In the genomic region with DNA sequence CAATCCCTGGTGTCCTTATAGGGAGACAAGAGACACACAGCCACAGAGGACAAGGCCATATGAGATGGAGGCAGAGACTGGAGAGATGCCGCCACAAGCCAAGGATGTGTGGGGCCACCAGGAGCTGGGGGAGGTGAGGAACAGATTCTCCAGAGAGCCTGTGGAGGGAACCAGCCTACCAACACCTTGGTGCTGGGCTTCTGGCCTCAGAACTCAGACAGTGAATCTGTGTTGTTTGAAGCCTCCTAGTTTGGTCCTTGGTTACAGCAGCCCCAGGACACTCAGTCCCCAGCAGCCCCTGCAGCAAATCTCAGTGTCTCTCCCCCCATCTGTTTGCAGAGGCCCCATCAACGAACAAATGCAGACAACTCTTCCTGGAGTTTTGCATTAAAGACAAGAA, we compare ENCODE assay signal across 20 cellular contexts.
"Had no signal": no experiment of that assay in that cellular context is flagged by ENCODE, and none has a peak within 500 bp of the region (broad histone marks: within the 10 kb centered on the region; RNA-seq: fewer than 3 reads in every experiment).

No MANE protein-coding gene starts in this region.

- H3K9me3 ChIP-seq: vagina had no signal

- H3K4me1 ChIP-seq: esophagus squamous epithelium, foreskin keratinocyte, left ventricle myocardium inferior, tibial artery, upper lobe of left lung, vagina had no signal

- ATAC-seq: foreskin keratinocyte; left cardiac atrium; right cardiac atrium; stimulated activated effector memory CD8-positive, alpha-beta T cell treated with anti-CD3 and anti-CD28 coated beads, Interleukin-12 subunit alpha, Interleukin-12 subunit beta, amount 100 ng/mL, for 72 hours; stimulated activated naive CD8-positive, alpha-beta T cell treated with anti-CD3 and anti-CD28 coated beads, Interleukin-15, Interleukin-2, amounts not matched to agents 100 U/mL and 50 U/mL, for 24 hours had no signal

- H3K27ac ChIP-seq: esophagus squamous epithelium, foreskin keratinocyte, hepatocyte, left ventricle myocardium inferior, ovary, tibial artery, upper lobe of left lung, vagina had no signal

- H3K36me3 ChIP-seq: esophagus squamous epithelium, left ventricle myocardium inferior, ovary, tibial artery, upper lobe of left lung, vagina had no signal

- H3K4me3 Mint-ChIP-seq: dendritic cell treated with granulocyte-macrophage colony-stimulating factor and Interleukin-4, amounts not matched to agents 40 ng/mL and 50 ng/mL, for 4 days; naive B cell; stimulated activated effector memory CD8-positive, alpha-beta T cell treated with anti-CD3 and anti-CD28 coated beads, Interleukin-12 subunit alpha, Interleukin-12 subunit beta, amount 100 ng/mL, for 72 hours had no signal

- H3K27ac Mint-ChIP-seq: dendritic cell treated with granulocyte-macrophage colony-stimulating factor and Interleukin-4, amounts not matched to agents 40 ng/mL and 50 ng/mL, for 4 days; progenitor cell of endocrine pancreas; stimulated activated effector memory CD8-positive, alpha-beta T cell treated with anti-CD3 and anti-CD28 coated beads, Interleukin-12 subunit alpha, Interleukin-12 subunit beta, amount 100 ng/mL, for 72 hours had no signal

- H3K27me3 ChIP-seq: foreskin keratinocyte, hepatocyte, ovary, upper lobe of left lung, vagina had no signal

- DNase-seq: esophagus squamous epithelium; foreskin keratinocyte; left ventricle myocardium inferior; mesenchymal stem cell; midbrain; naive B cell; stimulated activated CD4-positive, alpha-beta T cell treated with anti-CD3 and anti-CD28 coated beads, Interleukin-4, amount 100 ng/mL, for 1 hour; stimulated activated CD8-positive, alpha-beta memory T cell treated with anti-CD3 and anti-CD28 coated beads, Interleukin-4, amount 100 ng/mL, for 48 hours; stimulated activated naive CD8-positive, alpha-beta T cell treated with anti-CD3 and anti-CD28 coated beads, Interleukin-15, Interleukin-2, amounts not matched to agents 100 U/mL and 50 U/mL, for 24 hours had no signal

- H3K36me3 Mint-ChIP-seq: stimulated activated effector memory CD8-positive, alpha-beta T cell treated with anti-CD3 and anti-CD28 coated beads, Interleukin-12 subunit alpha, Interleukin-12 subunit beta, amount 100 ng/mL, for 72 hours had no signal

- H3K4me1 Mint-ChIP-seq: naive B cell; stimulated activated effector memory CD8-positive, alpha-beta T cell treated with anti-CD3 and anti-CD28 coated beads, Interleukin-12 subunit alpha, Interleukin-12 subunit beta, amount 100 ng/mL, for 72 hours had no signal

- H3K4me3 ChIP-seq: esophagus squamous epithelium, hepatocyte, left ventricle myocardium inferior, lung, ovary, tibial artery, upper lobe of left lung, vagina had no signal
